ENCODE assay signal across 2 cellular contexts in genomic region chr17:73144209-73144608, GRCh38. TPM values are rescaled to one million over a fixed set of nuclear protein-coding genes. Genes with fewer than 3 reads are reported as not detected.
"Had no signal": no experiment of that assay in that cellular context is flagged by ENCODE, and none has a peak within 500 bp of the region (broad histone marks: within the 10 kb centered on the region; RNA-seq: fewer than 3 reads in every experiment).

No MANE protein-coding gene starts in this region.

RNA-seq across cellular contexts. Expression of gene SSTR2, which starts 20.6 kb away (rescaled TPM):
- total RNA-seq: HepG2 had no signal
- polyA plus RNA-seq: IgD-negative memory B cell had no signal
